In the genomic region with DNA sequence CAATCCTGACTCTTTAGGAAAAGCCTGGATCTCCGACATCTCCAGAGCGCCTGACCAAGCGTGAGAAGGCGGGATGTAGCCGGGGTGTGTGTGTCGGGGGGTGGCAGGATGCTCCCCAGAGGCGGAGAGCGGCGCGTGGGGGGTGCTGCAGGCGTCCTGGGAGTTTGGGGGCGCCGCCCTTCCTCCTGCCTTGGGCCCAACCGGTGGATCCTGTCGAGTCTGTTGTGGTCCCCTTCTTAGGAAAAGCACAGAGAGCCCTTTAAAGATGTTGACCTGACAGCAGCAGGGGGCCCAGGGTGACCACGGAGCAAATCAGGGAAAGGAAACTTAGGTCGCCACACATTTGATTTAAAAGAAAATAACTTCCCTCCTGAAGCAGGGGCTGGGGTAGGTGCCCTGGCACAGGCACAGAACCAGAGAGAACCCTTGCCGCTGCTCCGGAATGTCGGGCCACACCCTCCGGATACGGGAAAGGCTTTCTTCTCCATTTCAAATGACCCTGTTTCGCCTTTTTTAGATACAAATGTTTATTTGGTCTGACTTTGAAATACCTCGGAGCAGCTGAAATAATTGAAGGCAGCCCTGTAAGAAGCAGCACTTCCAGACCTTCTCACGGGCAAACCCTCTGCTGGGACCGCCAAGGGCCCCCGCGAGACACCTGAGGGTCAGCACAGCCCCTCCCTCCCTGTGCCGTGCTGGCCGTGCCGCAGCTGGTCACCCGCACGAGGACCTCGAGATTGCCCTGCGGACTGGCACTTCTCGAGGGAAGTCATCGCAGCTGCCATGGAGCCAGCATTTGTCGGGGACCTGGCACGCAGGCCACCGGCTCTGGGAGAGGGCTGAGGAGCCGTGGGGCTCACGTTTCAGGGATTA, we compare ENCODE assay signal across 10 cellular contexts.
DNase-seq lines count a peak whose midpoint lies in the region; ATAC-seq and TF ChIP-seq lines count a peak whose summit lies in the region.
"Had no signal": no experiment of that assay in that cellular context is flagged by ENCODE, and none has a peak within 500 bp of the region (broad histone marks: within the 10 kb centered on the region; RNA-seq: fewer than 3 reads in every experiment).

No MANE protein-coding gene starts in this region.

- H3K9me3 Mint-ChIP-seq in H9 (peaks cover 2 to 3% of the 10 kb centered on the region in 2 experiments; a peak in 2 of 5 replicates), immature natural killer cell (no peaks in the 10 kb centered on the region)
- peaks cover 0 to 2% of the 10 kb centered on the region in 2 donors for H3K9me3 Mint-ChIP-seq in stimulated activated naive B cell treated with anti-CD40 and anti-IgM and Interleukin-4, amounts not matched to agents 10 μg/mL and 1 μg/mL and 100 μg/mL, for 72 hours
- H3K9me3 Mint-ChIP-seq: activated CD4-positive, alpha-beta memory T cell treated with anti-CD3 and anti-CD28 coated beads, Interleukin-2, amount 10 ng/mL, durations not matched to agents 7 days and 5 days had no signal

- no peak overlapping the region for H2BK120ac ChIP-seq in H9 (ENCODE audit: low read depth, low read length, poor library complexity, severe bottlenecking)

- H3K79me2 ChIP-seq in H9 (ENCODE audit: insufficient read depth, low read length) = no peaks in the 10 kb centered on the region

- DNase-seq in H9 (no peak), adipocyte (ENCODE audit: low read depth) (peak; percentile 39), immature natural killer cell (no peak), mesenteric fat pad (ENCODE audit: low spot score) (no peak), D341Med (ENCODE audit: low spot score) (no peak)
- DNase-seq in stimulated activated naive B cell treated with anti-CD40 and anti-IgM and Interleukin-4, amounts not matched to agents 10 μg/mL and 1 μg/mL and 100 μg/mL, for 72 hours = no peak
- DNase-seq: activated CD4-positive, alpha-beta memory T cell treated with anti-CD3 and anti-CD28 coated beads, Interleukin-2, amount 10 ng/mL, durations not matched to agents 7 days and 5 days; anterior cingulate cortex; NCI-H510A had no signal

- H3K4me3 Mint-ChIP-seq in H9 (no peak overlapping the region; a peak in 1 of 5 replicates), immature natural killer cell (peak overlapping the region in 4 of 5 donors; percentile 5 to 48 (median 27))
- peak overlapping the region in 1 of 2 donors; percentile 64 for H3K4me3 Mint-ChIP-seq in stimulated activated naive B cell treated with anti-CD40 and anti-IgM and Interleukin-4, amounts not matched to agents 10 μg/mL and 1 μg/mL and 100 μg/mL, for 72 hours
- H3K4me3 Mint-ChIP-seq: activated CD4-positive, alpha-beta memory T cell treated with anti-CD3 and anti-CD28 coated beads, Interleukin-2, amount 10 ng/mL, durations not matched to agents 7 days and 5 days had no signal

- H2BK5ac ChIP-seq in H9 (ENCODE audit: insufficient read length, low read length) = no peak overlapping the region

- H4K5ac ChIP-seq in H9 (ENCODE audit: insufficient read length, low read depth, low read length) = no peak overlapping the region

- WGBS in H9 (ENCODE audit: extremely low coverage, insufficient read length, low lambda C conversion rate) = no CpG with 5 or more reads among the region's 42 CpGs

- H3K23me2 ChIP-seq in H9 (ENCODE audit: insufficient read length, low read depth, low read length, poor library complexity, severe bottlenecking) = peaks cover 3% of the 10 kb centered on the region

- TF ChIP-seq CTCF in H9 (conservative IDR thresholded peaks at IDR 0.05) = no peak

- H3K4me1 Mint-ChIP-seq in H9 (peaks cover 35 to 44% of the 10 kb centered on the region in 2 experiments), immature natural killer cell (peaks cover 18 to 24% of the 10 kb centered on the region in 2 donors)
- peaks cover 37 to 70% of the 10 kb centered on the region in 2 donors for H3K4me1 Mint-ChIP-seq in stimulated activated naive B cell treated with anti-CD40 and anti-IgM and Interleukin-4, amounts not matched to agents 10 μg/mL and 1 μg/mL and 100 μg/mL, for 72 hours

- no peak overlapping the region for H2BK15ac ChIP-seq in H9 (ENCODE audit: low read depth, low read length)

- H3K27me3 Mint-ChIP-seq in H9 (ENCODE audit: low read depth) (no peaks in the 10 kb centered on the region), immature natural killer cell (ENCODE audit: low read depth in 3 of 3) (peaks cover 0 to 3% (median 3%) of the 10 kb centered on the region in 3 donors)
- H3K27me3 Mint-ChIP-seq in stimulated activated naive B cell treated with anti-CD40 and anti-IgM and Interleukin-4, amounts not matched to agents 10 μg/mL and 1 μg/mL and 100 μg/mL, for 72 hours = no peaks in the 10 kb centered on the region

- no peak overlapping the region for H2AK5ac ChIP-seq in H9 (ENCODE audit: insufficient read length, low read length)

- H3K36me3 Mint-ChIP-seq in H9 (ENCODE audit: insufficient read depth in 1 of 3, low read depth in 3 of 3) (peaks cover 0 to 3% (median 0%) of the 10 kb centered on the region in 3 experiments; a peak in 2 of 7 replicates), immature natural killer cell (peaks cover 0 to 7% (median 0%) of the 10 kb centered on the region in 3 donors)
- H3K36me3 Mint-ChIP-seq in stimulated activated naive B cell treated with anti-CD40 and anti-IgM and Interleukin-4, amounts not matched to agents 10 μg/mL and 1 μg/mL and 100 μg/mL, for 72 hours = peaks cover 3 to 18% of the 10 kb centered on the region in 2 donors

- no peak for ATAC-seq in stimulated activated naive B cell treated with anti-CD40 and anti-IgM and Interleukin-4, amounts not matched to agents 10 μg/mL and 1 μg/mL and 100 μg/mL, for 72 hours (replicated peaks)
- no peak for ATAC-seq in HG03045 (IDR thresholded peaks at IDR 0.05; ENCODE audit: unreplicated experiment)

- H3K79me1 ChIP-seq in H9 (ENCODE audit: insufficient read depth, low read depth, low read length, poor library complexity, severe bottlenecking) = no peaks in the 10 kb centered on the region

- H3K4ac ChIP-seq in H9 (ENCODE audit: low read depth, low read length) = no peak overlapping the region

- H4K8ac ChIP-seq in H9 (replicated peaks; ENCODE audit: insufficient read length, low read depth, low read length) = no peak overlapping the region

- H3K36me3 ChIP-seq in adipocyte (ENCODE audit: control insufficient read depth, insufficient read depth, low read length, severe bottlenecking) = no peaks in the 10 kb centered on the region

- H3T11ph ChIP-seq in H9 (ENCODE audit: low read length) = no peak overlapping the region

- H4K91ac ChIP-seq in H9 (ENCODE audit: insufficient read length, low read depth, low read length) = no peak overlapping the region

- no peak overlapping the region for H3K23ac ChIP-seq in H9 (ENCODE audit: insufficient read length, low read depth, low read length)

- no peak overlapping the region for H3K56ac ChIP-seq in H9 (ENCODE audit: insufficient read length, low read depth, low read length)

- peak overlapping the region; percentile 56 for H3K18ac ChIP-seq in H9 (ENCODE audit: insufficient read length, low read depth, low read length)

- H3K9me3 ChIP-seq in H9 (ENCODE audit: control insufficient read depth, low read depth, low read length) = no peaks in the 10 kb centered on the region
- H3K9me3 ChIP-seq in adipocyte (ENCODE audit: control insufficient read depth, low read length) = no peaks in the 10 kb centered on the region

- H3K27ac Mint-ChIP-seq in H9 (peak overlapping the region in 1 of 3 experiments; percentile 56; a peak in 1 of 7 replicates), immature natural killer cell (no peak overlapping the region)
- H3K27ac Mint-ChIP-seq in stimulated activated naive B cell treated with anti-CD40 and anti-IgM and Interleukin-4, amounts not matched to agents 10 μg/mL and 1 μg/mL and 100 μg/mL, for 72 hours = peak overlapping the region; percentile 73
- H3K27ac Mint-ChIP-seq: activated CD4-positive, alpha-beta memory T cell treated with anti-CD3 and anti-CD28 coated beads, Interleukin-2, amount 10 ng/mL, durations not matched to agents 7 days and 5 days had no signal

- H2BK20ac ChIP-seq in H9 (ENCODE audit: low read depth, low read length, poor library complexity, severe bottlenecking) = no peak overlapping the region

- H3K27me3 ChIP-seq in H9 (ENCODE audit: insufficient read depth, low read length) (no peaks in the 10 kb centered on the region), adipocyte (replicated peaks; ENCODE audit: control insufficient read depth, insufficient read depth, low read length) (peaks cover 19% of the 10 kb centered on the region)

- H3K9ac ChIP-seq in H9 (ENCODE audit: extremely low read depth, insufficient read length, low read length) = no peak overlapping the region
- no peak overlapping the region for H3K9ac ChIP-seq in adipocyte (ENCODE audit: low read length)

- no peaks in the 10 kb centered on the region for H4K20me1 ChIP-seq in H9 (ENCODE audit: control insufficient read depth, insufficient read depth, insufficient read length)

- peak overlapping the region; percentile 12 for H3K4me3 ChIP-seq in adipocyte (ENCODE audit: low read length)

- no peak overlapping the region for H2BK12ac ChIP-seq in H9 (ENCODE audit: insufficient read length, low read depth, low read length)

- H3K14ac ChIP-seq in H9 (ENCODE audit: insufficient read depth, low read length) = no peak overlapping the region

- H3K27ac ChIP-seq in H9 (ENCODE audit: insufficient read length, low read depth, low read length) = no peak overlapping the region

- H3K4me2 ChIP-seq in H9 (ENCODE audit: insufficient read depth, insufficient read length, low read length) = no peak overlapping the region

- H3K4me1 ChIP-seq in H9 (ENCODE audit: insufficient read depth, low read length) (peaks cover 8% of the 10 kb centered on the region), adipocyte (ENCODE audit: control insufficient read depth, insufficient read depth, low read length) (peaks cover 6% of the 10 kb centered on the region)

- H2AFZ ChIP-seq in H9 (ENCODE audit: low read length) = no peak overlapping the region

Comparison
In these comparisons a context has a peak if more than half of its experiments do, and no peak if none do; other contexts are left out.
1. H3K4me3 Mint-ChIP-seq: peak in immature natural killer cell (4 of 5); none in H9 (0 of 2).